Comparison of ENCODE assay signal across 11 cellular contexts in genomic region chr2:11156396-11157075, GRCh38. TPM values are rescaled to one million over a fixed set of nuclear protein-coding genes. Genes with fewer than 3 reads are reported as not detected.
A peak's percentile ranks its signal among the peaks of the same experiment; 100 is the strongest.
DNase-seq lines count a peak whose midpoint lies in the region; ATAC-seq, FAIRE-seq and TF ChIP-seq lines count a peak whose summit lies in the region.
"Had no signal": no experiment of that assay in that cellular context is flagged by ENCODE, and none has a peak within 500 bp of the region (broad histone marks: within the 10 kb centered on the region; RNA-seq: fewer than 3 reads in every experiment).

No MANE protein-coding gene starts in this region.

- peak overlapping the region in 1 of 2 experiments; percentile 90; a peak in 2 of 6 replicates for H3K27ac ChIP-seq in A549
- H3K27ac ChIP-seq in GM23248 = no peak overlapping the region
- H3K27ac ChIP-seq in muscle layer of duodenum (ENCODE audit: low read length) = no peak overlapping the region
- H3K27ac ChIP-seq in upper lobe of left lung = no peak overlapping the region

- H3K4me1 Mint-ChIP-seq in activated naive CD8-positive, alpha-beta T cell treated with anti-CD3 and anti-CD28 coated beads, Interleukin-2, amount 10 ng/mL, durations not matched to agents 7 days and 5 days = peaks cover 9% of the 10 kb centered on the region

- H4K20me1 ChIP-seq in GM23248 (ENCODE audit: insufficient read depth) = no peaks in the 10 kb centered on the region

- H3K27me3 ChIP-seq in GM23248 (replicated peaks; ENCODE audit: insufficient read depth) = no peaks in the 10 kb centered on the region
- H3K27me3 ChIP-seq in muscle layer of duodenum (ENCODE audit: low read depth, low read length) = no peaks in the 10 kb centered on the region
- H3K27me3 ChIP-seq in upper lobe of left lung = no peaks in the 10 kb centered on the region

- no peak overlapping the region for H3K27ac Mint-ChIP-seq in activated naive CD8-positive, alpha-beta T cell treated with anti-CD3 and anti-CD28 coated beads, Interleukin-2, amount 10 ng/mL, durations not matched to agents 7 days and 5 days

- H3K9me2 ChIP-seq in GM23248 (ENCODE audit: insufficient read depth) = no peaks in the 10 kb centered on the region

- H2AFZ ChIP-seq in GM23248 = no peak overlapping the region

- peaks cover 14% of the 10 kb centered on the region for H3K4me1 ChIP-seq in A549
- H3K4me1 ChIP-seq in GM23248 (ENCODE audit: insufficient read depth) = 0 out of 2 replicates have a peak, but pooled peaks cover 3% of the 10 kb centered on the region
- peaks cover 0 to 12% of the 10 kb centered on the region in 2 donors for H3K4me1 ChIP-seq in muscle layer of duodenum (ENCODE audit: control insufficient read depth in 1 of 2, insufficient read depth in 2 of 2, low read length in 2 of 2)
- peaks cover 18 to 25% (median 21%) of the 10 kb centered on the region in 4 donors for H3K4me1 ChIP-seq in upper lobe of left lung

- no peak for TF ChIP-seq EP300 in A549 (IDR thresholded peaks at IDR 0.05)
- TF ChIP-seq EP300 in upper lobe of left lung (IDR thresholded peaks at IDR 0.05) = no peak

- POLR2A ChIA-PET in A549 (lab: Yijun Ruan, JAX) = no interaction called here
- POLR2A ChIA-PET in activated naive CD8-positive, alpha-beta T cell treated with anti-CD3 and anti-CD28 coated beads, Interleukin-2, amount 10 ng/mL, durations not matched to agents 7 days and 5 days (lab: Charles Lee) = no interaction called here

- 90% methylated on average over 9 of the region's 13 CpGs for WGBS in A549 (ENCODE audit: missing lambda C conversion rate)
- WGBS in GM23248 (ENCODE audit: low coverage in 1 of 2, low lambda C conversion rate in 2 of 2, missing lambda C conversion rate in 2 of 2), 2 experiments = 86 to 88% methylated on average over 4 to 13 of the region's 13 CpGs
- WGBS in upper lobe of left lung, 2 donors = 96 to 97% methylated on average over 12 to 13 of the region's 13 CpGs

- H3K9ac ChIP-seq in GM23248 = no peak overlapping the region

- H3K36me3 ChIP-seq in GM23248 (ENCODE audit: low read depth) = no peaks in the 10 kb centered on the region
- no peaks in the 10 kb centered on the region for H3K36me3 ChIP-seq in muscle layer of duodenum (ENCODE audit: control insufficient read depth in 1 of 2, insufficient read depth in 2 of 2, low read length in 2 of 2)
- H3K36me3 ChIP-seq in upper lobe of left lung = peaks cover 0 to 10% (median 0%) of the 10 kb centered on the region in 4 donors

- H3K9me3 Mint-ChIP-seq in activated naive CD8-positive, alpha-beta T cell treated with anti-CD3 and anti-CD28 coated beads, Interleukin-2, amount 10 ng/mL, durations not matched to agents 7 days and 5 days = no peaks in the 10 kb centered on the region

- H3K4me3 Mint-ChIP-seq in activated naive CD8-positive, alpha-beta T cell treated with anti-CD3 and anti-CD28 coated beads, Interleukin-2, amount 10 ng/mL, durations not matched to agents 7 days and 5 days = peak overlapping the region; percentile 81

- H3K79me2 ChIP-seq in GM23248 (ENCODE audit: insufficient read depth) = no peaks in the 10 kb centered on the region

- H3K36me3 Mint-ChIP-seq in activated naive CD8-positive, alpha-beta T cell treated with anti-CD3 and anti-CD28 coated beads, Interleukin-2, amount 10 ng/mL, durations not matched to agents 7 days and 5 days = no peaks in the 10 kb centered on the region

- H3K4me2 ChIP-seq in A549 (peak overlapping the region; percentile 88), GM23248 (ENCODE audit: unreplicated experiment) (peak overlapping the region; percentile 73)

- DNase-seq in A549 (ENCODE audit: low read depth in 1 of 2, low spot score in 1 of 2) = no peak
- no peak for DNase-seq in GM23248
- no peak for DNase-seq in activated naive CD8-positive, alpha-beta T cell treated with anti-CD3 and anti-CD28 coated beads, Interleukin-2, amount 10 ng/mL, durations not matched to agents 7 days and 5 days
- no peak for DNase-seq in activated CD4-positive, CD25-positive, alpha-beta regulatory T cell (lab: John Stamatoyannopoulos, UW)
- no peak for DNase-seq in upper lobe of left lung
- DNase-seq in NCI-H2227 (lab: John Stamatoyannopoulos, UW; ENCODE audit: unreplicated experiment) = no peak
- DNase-seq in SHP77 treated with DMSO at 0.1 percent for 48 hours (lab: John Stamatoyannopoulos, UW) = no peak
- DNase-seq: NCI-H2081 had no signal

- H3K9me3 ChIP-seq in A549 (no peaks in the 10 kb centered on the region), GM23248 (ENCODE audit: low read depth) (no peaks in the 10 kb centered on the region), muscle layer of duodenum (ENCODE audit: control insufficient read depth in 1 of 2, low read length in 2 of 2) (no peaks in the 10 kb centered on the region), upper lobe of left lung (no peaks in the 10 kb centered on the region)

- CTCF ChIA-PET in A549 (lab: Yijun Ruan, JAX) = interaction anchor here (1.4 to 16.6 kb wide), 2 partner anchors 24 to 255 kb away, joined by 3 to 224 read pairs; a partner anchor contains a TSS

- FAIRE-seq in A549 (lab: Jason Lieb, UNC) = no peak
- FAIRE-seq: colon had no signal

- TF ChIP-seq POLR2A in A549 (IDR thresholded peaks at IDR 0.05; ENCODE audit: low read length) (no peak), upper lobe of left lung (IDR thresholded peaks at IDR 0.05) (no peak)

- H3K4me3 ChIP-seq in A549 (peak overlapping the region; percentile 72; the same call in 2 of the 3 replicates), GM23248 (0 out of 2 replicates have a peak overlapping the region, but pooled peaks have one; percentile 72), muscle layer of duodenum (ENCODE audit: low read depth in 1 of 2, low read length in 2 of 2) (peak overlapping the region; percentile 70 to 91), upper lobe of left lung (no peak overlapping the region)

- no peaks in the 10 kb centered on the region for H3K27me3 Mint-ChIP-seq in activated naive CD8-positive, alpha-beta T cell treated with anti-CD3 and anti-CD28 coated beads, Interleukin-2, amount 10 ng/mL, durations not matched to agents 7 days and 5 days

- H3F3A ChIP-seq in GM23248 (ENCODE audit: insufficient read depth) = no peaks in the 10 kb centered on the region

- in situ Hi-C loops in GM23248 (cut with MboI) = no loop called here

- no peak for TF ChIP-seq RAD21 in A549 (conservative IDR thresholded peaks at IDR 0.05 in 1 of 2, IDR thresholded peaks at IDR 0.05 in 1 of 2)

- ATAC-seq in A549 = no peak
- ATAC-seq in activated naive CD8-positive, alpha-beta T cell treated with anti-CD3 and anti-CD28 coated beads, Interleukin-2, amount 10 ng/mL, durations not matched to agents 7 days and 5 days (ENCODE audit: low read depth) = no peak
- no peak for ATAC-seq in upper lobe of left lung (ENCODE audit: low FRiP score in 2 of 2)
- ATAC-seq: Right ventricle myocardium inferior had no signal

- no peak for TF ChIP-seq CTCF in A549 (IDR thresholded peaks at IDR 0.05)
- TF ChIP-seq CTCF in upper lobe of left lung (IDR thresholded peaks at IDR 0.05) = no peak

TF ChIP-seq in A549, 52 proteins besides CTCF, POLR2A, EP300 and RAD21:
- TF ChIP-seq USF2 (IDR thresholded peaks at IDR 0.05) = no peak
- TF ChIP-seq JUNB (IDR thresholded peaks at IDR 0.05) = no peak
- no peak for TF ChIP-seq EHMT2 (IDR thresholded peaks at IDR 0.05; ENCODE audit: low read depth)
- no peak for TF ChIP-seq MYC (IDR thresholded peaks at IDR 0.05; ENCODE audit: borderline replicate concordance, low read length)
- TF ChIP-seq NFE2L2 (conservative IDR thresholded peaks at IDR 0.05; ENCODE audit: low read length) = no peak
- TF ChIP-seq CBX8 (IDR thresholded peaks at IDR 0.05) = no peak
- no peak for TF ChIP-seq RNF2 (IDR thresholded peaks at IDR 0.05; ENCODE audit: borderline replicate concordance, low read depth)
- no peak for TF ChIP-seq HOXA7 (CRISPR knock-in tag; IDR thresholded peaks at IDR 0.05)
- no peak for TF ChIP-seq JUN (IDR thresholded peaks at IDR 0.05)
- TF ChIP-seq ZC3H11A (IDR thresholded peaks at IDR 0.05) = no peak
- no peak for TF ChIP-seq KDM5A (IDR thresholded peaks at IDR 0.05)
- TF ChIP-seq ATOH8 (CRISPR knock-in tag; IDR thresholded peaks at IDR 0.05; ENCODE audit: low read depth) = no peak
- no peak for TF ChIP-seq EHF (CRISPR knock-in tag; IDR thresholded peaks at IDR 0.05)

RNA-seq across cellular contexts. Expression of gene SLC66A3, which starts 1.3 kb away (rescaled TPM):
- 69.8 and 90.1 TPM in 2 replicates for polyA plus RNA-seq in A549 (2011; rRNA removed)
- 61.4 and 85.0 TPM in 2 replicates for polyA plus RNA-seq in A549 (2012; cell fraction: cytosol; rRNA removed)
- polyA plus RNA-seq in A549 (2012; cell fraction: nucleus; rRNA removed) = 41.1 and 53.5 TPM in 2 replicates
- 24.9 to 27.8 TPM (median 25.9 TPM) in 3 replicates for polyA plus RNA-seq in A549 (2017; fragmentation: RNase III; extraction: RNeasy Plus Mini Kit Qiagen cat#74134 plus additional on column Dnase treatment)
- polyA minus RNA-seq in A549 (2011; rRNA and poly(A)+ RNA removed) = 82.8 and 106 TPM in 2 replicates
- 34.9 and 46.4 TPM in 2 replicates for total RNA-seq in GM23248 (2014; rRNA removed; shearing (Covaris generic))
- polyA plus RNA-seq in GM23248 (2016; fragmentation: Nextera tagmentation; extraction: Ambion mirVana) = 46.8 and 53.6 TPM in 2 replicates
- total RNA-seq in activated naive CD8-positive, alpha-beta T cell treated with anti-CD3 and anti-CD28 coated beads, Interleukin-2, amount 10 ng/mL, durations not matched to agents 7 days and 5 days = 10 to 100 TPM; 19.0 to 20.8 TPM
- 10 to 100 TPM; 24.2 to 54.6 (median 43.4) TPM for total RNA-seq in upper lobe of left lung

Comparison
In these comparisons a context has a peak if more than half of its experiments do, and no peak if none do; other contexts are left out.
1. H3K4me3 ChIP-seq: peak in A549 (single experiment), GM23248 (single experiment) and muscle layer of duodenum (2 of 2); none in upper lobe of left lung (0 of 4).